In genomic region chr4:147753047-147753446, GRCh38 we compare ENCODE assay signal across 21 cellular contexts. TPM values are rescaled to one million over a fixed set of nuclear protein-coding genes. Genes with fewer than 3 reads are reported as not detected.
DNase-seq lines count a peak whose midpoint lies in the region; ATAC-seq and TF ChIP-seq lines count a peak whose summit lies in the region.
"Had no signal": no experiment of that assay in that cellular context is flagged by ENCODE, and none has a peak within 500 bp of the region (broad histone marks: within the 10 kb centered on the region; RNA-seq: fewer than 3 reads in every experiment).

No MANE protein-coding gene starts in this region.

- H3K4me1 ChIP-seq in mesodermal cell (ENCODE audit: control insufficient read depth, insufficient read depth, low read length, poor library complexity, severe bottlenecking): peaks cover 23% of the 10 kb centered on the region
- peaks cover 47 to 91% of the 10 kb centered on the region in 2 donors for H3K4me1 ChIP-seq in thoracic aorta (ENCODE audit: control insufficient read depth in 1 of 2, low read depth in 2 of 2)

- H3K9me3 ChIP-seq in mesodermal cell (ENCODE audit: control insufficient read depth, low read length): no peaks in the 10 kb centered on the region
- no peaks in the 10 kb centered on the region for H3K9me3 ChIP-seq in thoracic aorta
- H3K9me3 ChIP-seq: adrenal gland, psoas muscle, tibial nerve had no signal

- H3K4me3 ChIP-seq in fibroblast of villous mesenchyme (ENCODE audit: low read depth, low read length) (no peak overlapping the region), mesodermal cell (ENCODE audit: extremely low read depth, insufficient read depth, low read length, poor library complexity, severe bottlenecking) (no peak overlapping the region), thoracic aorta (no peak overlapping the region)
- H3K4me3 ChIP-seq: adrenal gland, psoas muscle, SK-N-MC, tibial nerve had no signal

- no peaks in the 10 kb centered on the region for H3K27me3 ChIP-seq in thoracic aorta (replicated peaks; ENCODE audit: insufficient read depth)
- H3K27me3 ChIP-seq: adrenal gland, tibial nerve had no signal

- H3K36me3 ChIP-seq in mesodermal cell (ENCODE audit: control insufficient read depth, insufficient read depth, low read length) (peaks cover 5% of the 10 kb centered on the region), thoracic aorta (no peaks in the 10 kb centered on the region)
- H3K36me3 ChIP-seq: adrenal gland had no signal

- CTCF ChIA-PET in HEK293T (lab: Yijun Ruan, JAX): interaction anchor here (0.7 kb wide), 1 partner anchor 13 kb away, joined by 4 read pairs; no protein-coding TSS in a partner anchor

- ATAC-seq in thoracic aorta (ENCODE audit: insufficient number of reproducible peaks, low FRiP score, low read depth): no peak
- ATAC-seq in HG03159 (IDR thresholded peaks at IDR 0.05; ENCODE audit: unreplicated experiment): no peak
- ATAC-seq: activated CD4-positive, CD25-positive, alpha-beta regulatory T cell treated with anti-CD3 and anti-CD28 coated beads, Interleukin-2, amount 50 U/mL, for 24 hours had no signal

- DNase-seq in fibroblast of villous mesenchyme (ENCODE audit: low read depth) (peak; percentile 59), thoracic aorta (ENCODE audit: low spot score) (no peak), DMS153 (lab: John Stamatoyannopoulos, UW) (no peak), HEK293T (ENCODE audit: extremely low spot score) (no peak)
- DNase-seq: activated CD4-positive, alpha-beta T cell treated with anti-CD3 and anti-CD28 coated beads, Interleukin-2, amount 50 U/mL, for 48 hours; activated naive CD4-positive, alpha-beta T cell treated with anti-CD3 and anti-CD28 coated beads for 36 hours; adrenal gland; CD4-positive, CD25-positive, alpha-beta regulatory T cell; EL; Kasumi-1; NCI-H1694; NCI-H510A; psoas muscle; RPMI8226 had no signal

- POLR2A ChIA-PET in HEK293T (lab: Yijun Ruan, JAX): interaction anchor here (1.0 kb wide), 1 partner anchor 21 kb away, joined by 3 read pairs; the partner anchor contains the start of gene ARHGAP10

- 89 to 100% methylated on average over 1 to 3 of the region's 4 CpGs for WGBS in mesodermal cell (ENCODE audit: insufficient coverage in 2 of 2), 2 experiments

- H3K27ac ChIP-seq in VCaP: peak overlapping the region; percentile 65; the same call in 1 of the 2 replicates
- H3K27ac ChIP-seq in mesodermal cell (ENCODE audit: low read depth, low read length, severe bottlenecking): peak overlapping the region; percentile 78
- peak overlapping the region; percentile 76 to 88 for H3K27ac ChIP-seq in thoracic aorta
- H3K27ac ChIP-seq: adrenal gland, HL-60, psoas muscle, SK-N-MC had no signal

- TF ChIP-seq CTCF in VCaP (conservative IDR thresholded peaks at IDR 0.05) (no peak), fibroblast of villous mesenchyme (IDR thresholded peaks at IDR 0.05; ENCODE audit: insufficient read depth, low read depth, low read length) (no peak), thoracic aorta (IDR thresholded peaks at IDR 0.05) (no peak)

TF ChIP-seq in HEK293T, 16 proteins besides CTCF, POLR2A, EP300 and RAD21:
- no peak for TF ChIP-seq SP1 (IDR thresholded peaks at IDR 0.05)
- TF ChIP-seq HDGF (IDR thresholded peaks at IDR 0.05; ENCODE audit: borderline replicate concordance): no peak
- no peak for TF ChIP-seq FOXK2 (IDR thresholded peaks at IDR 0.05)
- no peak for TF ChIP-seq FOXA1 (IDR thresholded peaks at IDR 0.05)
- TF ChIP-seq ARNT (IDR thresholded peaks at IDR 0.05): no peak
- TF ChIP-seq ZNF384 (IDR thresholded peaks at IDR 0.05): no peak
- TF ChIP-seq L3MBTL2 (conservative IDR thresholded peaks at IDR 0.05): no peak
- no peak for TF ChIP-seq ELF4 (IDR thresholded peaks at IDR 0.05)
- no peak for TF ChIP-seq CTBP1 (IDR thresholded peaks at IDR 0.05; ENCODE audit: borderline replicate concordance)
- no peak for TF ChIP-seq FOXM1 (IDR thresholded peaks at IDR 0.05; ENCODE audit: borderline replicate concordance)
- no peak for TF ChIP-seq LEF1 (IDR thresholded peaks at IDR 0.05; ENCODE audit: borderline replicate concordance)
- no peak for TF ChIP-seq BHLHE40 (IDR thresholded peaks at IDR 0.05; ENCODE audit: borderline replicate concordance)
- TF ChIP-seq TARDBP (IDR thresholded peaks at IDR 0.05): no peak
- no peak for TF ChIP-seq NFRKB (IDR thresholded peaks at IDR 0.05)
- no peak for TF ChIP-seq SUZ12 (IDR thresholded peaks at IDR 0.05)
- TF ChIP-seq PKNOX1 (IDR thresholded peaks at IDR 0.05): no peak

RNA-seq across cellular contexts. Expression of gene ARHGAP10, which starts 21.2 kb away (rescaled TPM):
- total RNA-seq in fibroblast of villous mesenchyme: 41.2 and 41.5 TPM in 2 replicates
- 13.1 TPM for polyA plus RNA-seq in mesodermal cell (2013, experiment 1 of 2)
- 16.7 TPM for polyA plus RNA-seq in mesodermal cell (2013, experiment 2 of 2)
- total RNA-seq in thoracic aorta: 100 to 1,000 TPM; 195 to 211 TPM
